Comparison of ENCODE assay signal across 8 cellular contexts in the genomic region with DNA sequence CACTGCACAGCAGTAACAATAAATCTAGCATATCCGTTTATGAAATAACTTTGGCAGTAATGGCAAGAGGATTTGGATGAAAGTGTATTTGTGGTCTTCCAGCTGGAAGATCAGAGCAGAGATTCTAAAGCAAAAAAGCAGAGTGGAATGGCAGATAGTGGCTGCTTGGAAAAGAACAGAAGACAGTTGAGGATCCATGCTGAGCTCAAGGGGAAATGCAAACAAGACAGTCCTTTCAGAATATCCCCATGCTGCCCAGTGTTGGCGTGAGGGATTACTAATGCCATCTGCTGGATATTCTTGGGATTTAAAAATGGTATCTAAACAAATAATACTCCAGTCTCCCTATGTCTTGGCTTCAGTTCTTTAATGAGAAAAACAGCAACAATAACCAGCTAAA.
A peak's percentile ranks its signal among the peaks of the same experiment; 100 is the strongest.
DNase-seq lines count a peak whose midpoint lies in the region; ATAC-seq and TF ChIP-seq lines count a peak whose summit lies in the region.

No MANE protein-coding gene starts in this region.

- H3K4me1 ChIP-seq in mammary epithelial cell (ENCODE audit: insufficient read depth, low read length) (no peaks in the 10 kb centered on the region), aorta (ENCODE audit: control insufficient read depth in 1 of 2, insufficient read depth in 2 of 2, low read length in 2 of 2) (no peaks in the 10 kb centered on the region)

- H4K20me1 ChIP-seq in mammary epithelial cell (ENCODE audit: insufficient read depth, low read length), result no peaks in the 10 kb centered on the region

- WGBS in mammary epithelial cell (ENCODE audit: low coverage, missing lambda C conversion rate), result 36% methylated on average over 2 of the region's 2 CpGs
- WGBS in aorta, 2 donors, result 28 to 30% methylated on average over 2 of the region's 2 CpGs

- DNase-seq in COR-L47 (lab: John Stamatoyannopoulos, UW) (peak; percentile 85), NCI-H345 treated with DMSO at 0.1 percent for 48 hours (lab: John Stamatoyannopoulos, UW; ENCODE audit: unreplicated experiment) (peak; percentile 87), mammary epithelial cell (peak; percentile 28), lung microvascular endothelial cell (ENCODE audit: low read depth in 2 of 2) (peak; percentile 10 to 33), KG1 (lab: John Stamatoyannopoulos, UW) (no peak), aorta (no peak)
- no peak for DNase-seq in activated effector memory CD4-positive, alpha-beta T cell treated with anti-CD3 and anti-CD28 coated beads, Interleukin-2, amount 50 U/mL, for 16 hours

- H3K9ac ChIP-seq in mammary epithelial cell (ENCODE audit: insufficient read depth, low read length), result no peak overlapping the region

- no peak overlapping the region for H2AFZ ChIP-seq in mammary epithelial cell (ENCODE audit: low read depth, low read length)

- H3K79me2 ChIP-seq in mammary epithelial cell (ENCODE audit: insufficient read depth, low read length), result no peaks in the 10 kb centered on the region

- H3K27me3 ChIP-seq in mammary epithelial cell (ENCODE audit: insufficient read depth, low read length) (no peaks in the 10 kb centered on the region), aorta (ENCODE audit: control insufficient read depth in 1 of 2, insufficient read depth in 2 of 2, low read length in 1 of 2) (no peaks in the 10 kb centered on the region)

- no peak overlapping the region for H3K4me3 ChIP-seq in mammary epithelial cell (replicated peaks in 1 of 3; ENCODE audit: insufficient read depth in 1 of 3, low read depth in 2 of 3, low read length in 3 of 3)
- H3K4me3 ChIP-seq in aorta (ENCODE audit: low read length in 2 of 2), result no peak overlapping the region

- CTCF ChIA-PET in mammary epithelial cell (lab: Charles Lee; ENCODE audit: low non-redundant PET), result no interaction called here

- no peak overlapping the region for H3K27ac ChIP-seq in mammary epithelial cell (ENCODE audit: insufficient read depth, low read depth, low read length)
- no peak overlapping the region for H3K27ac ChIP-seq in aorta (ENCODE audit: low read depth in 1 of 2, low read length in 2 of 2)

- BruUV-seq in mammary epithelial cell (replicated peaks; lab: Mats Ljungman, UMichigan), result no TSS peak

- H3K4me2 ChIP-seq in mammary epithelial cell (ENCODE audit: insufficient read depth, low read depth, low read length), result no peak overlapping the region

- intact Hi-C loops in mammary epithelial cell (cut with micrococcal nuclease), result loop anchor here (5.0 kb wide), 1 partner anchor 42 kb away; no protein-coding TSS in a partner anchor
- intact Hi-C loops in aorta (cut with DNase I), result no loop called here

- no peaks in the 10 kb centered on the region for H3K36me3 ChIP-seq in mammary epithelial cell (ENCODE audit: insufficient read depth, low read length)
- H3K36me3 ChIP-seq in aorta (ENCODE audit: control insufficient read depth in 1 of 2, insufficient read depth in 2 of 2, low read length in 1 of 2), result no peaks in the 10 kb centered on the region

- dilution Hi-C loops in mammary epithelial cell (cut with HindIII; ENCODE audit: low sequenced_read_pairs), result no loop called here

- in situ Hi-C loops in mammary epithelial cell (cut with MboI; ENCODE audit: low sequenced_read_pairs in 2 of 2), result no loop called here

- TF ChIP-seq CTCF in mammary epithelial cell (conservative IDR thresholded peaks at IDR 0.05 in 1 of 2, IDR thresholded peaks at IDR 0.05 in 1 of 2; ENCODE audit: extremely low read depth in 1 of 2, insufficient read depth in 1 of 2, low read depth in 1 of 2, low read length in 2 of 2), result peak; percentile 46 to 63

- ATAC-seq in HG02798 (IDR thresholded peaks at IDR 0.05; ENCODE audit: poor library complexity, unreplicated experiment) (peak; percentile 45), aorta (ENCODE audit: low FRiP score) (no peak)

- H3K9me3 ChIP-seq in mammary epithelial cell (replicated peaks; ENCODE audit: insufficient read depth, low read length), result no peaks in the 10 kb centered on the region
- no peaks in the 10 kb centered on the region for H3K9me3 ChIP-seq in aorta (ENCODE audit: control insufficient read depth, low read length)

Comparison
In these comparisons a context has a peak if more than half of its experiments do, and no peak if none do; other contexts are left out.
1. DNase-seq: peak in COR-L47 (single experiment), NCI-H345 treated with DMSO at 0.1 percent for 48 hours (single experiment), mammary epithelial cell (single experiment) and lung microvascular endothelial cell (2 of 2); none in KG1 (single experiment), aorta (0 of 2) and activated effector memory CD4-positive, alpha-beta T cell treated with anti-CD3 and anti-CD28 coated beads, Interleukin-2, amount 50 U/mL, for 16 hours (single experiment).